8 cellular contexts compared by ENCODE assay signal in genomic region chr10:12720217-12720981, GRCh38.
DNase-seq lines count a peak whose midpoint lies in the region; ATAC-seq and TF ChIP-seq lines count a peak whose summit lies in the region.

No MANE protein-coding gene starts in this region.

- CTCF ChIA-PET in PC-9 (lab: Charles Lee) (no interaction called here), GM10248 (lab: Yijun Ruan, JAX) (interaction anchor here (1.5 kb wide), 1 partner anchor 9 kb away, joined by 7 read pairs; no protein-coding TSS in a partner anchor)
- CTCF ChIA-PET in CD8-positive, alpha-beta T cell (lab: Charles Lee), result interaction anchor here (1.1 to 1.8 kb wide), 2 partner anchors 8 to 10 kb away, joined by 3 to 5 read pairs; no protein-coding TSS in a partner anchor

- peaks cover 8 to 16% of the 10 kb centered on the region in 2 donors for H3K4me1 Mint-ChIP-seq in natural killer cell treated with Interleukin-12 subunit alpha and Interleukin-12 subunit beta and Interleukin-15 and Interleukin-18, amount 100 ng/mL, for 72 hours (ENCODE audit: low read depth in 2 of 2)
- peaks cover 16% of the 10 kb centered on the region for H3K4me1 Mint-ChIP-seq in CD8-positive, alpha-beta T cell (ENCODE audit: low read depth)
- peaks cover 24% of the 10 kb centered on the region for H3K4me1 Mint-ChIP-seq in glutamatergic neuron (ENCODE audit: low read depth, unreplicated experiment)

- H3K4me2 ChIP-seq in PC-9, result peak overlapping the region; percentile 64

- no peaks in the 10 kb centered on the region for H3K27me3 Mint-ChIP-seq in natural killer cell treated with Interleukin-12 subunit alpha and Interleukin-12 subunit beta and Interleukin-15 and Interleukin-18, amount 100 ng/mL, for 72 hours
- H3K27me3 Mint-ChIP-seq in CD8-positive, alpha-beta T cell (ENCODE audit: low read depth), result no peaks in the 10 kb centered on the region
- peaks cover 8% of the 10 kb centered on the region for H3K27me3 Mint-ChIP-seq in glutamatergic neuron (ENCODE audit: unreplicated experiment)

- H4K20me1 ChIP-seq in PC-9 (ENCODE audit: insufficient read depth), result no peaks in the 10 kb centered on the region

- BruUV-seq in PC-9 (replicated peaks; lab: Mats Ljungman, UMichigan), result no TSS peak

- H3K27ac ChIP-seq in PC-9 (peak overlapping the region; percentile 66), esophagus (ENCODE audit: low read depth in 2 of 2, low read length in 1 of 2) (peak overlapping the region; percentile 9 to 79)
- no peak overlapping the region for H3K27ac ChIP-seq in CD8-positive, alpha-beta T cell (ENCODE audit: low read depth, low read length)

- no peaks in the 10 kb centered on the region for H3K27me3 ChIP-seq in PC-9 (ENCODE audit: insufficient read depth, low read depth)
- H3K27me3 ChIP-seq in esophagus (ENCODE audit: control insufficient read depth in 1 of 2, insufficient read depth in 2 of 2, low read length in 2 of 2), result no peaks in the 10 kb centered on the region
- H3K27me3 ChIP-seq in CD8-positive, alpha-beta T cell (ENCODE audit: insufficient read depth, low read length), result no peaks in the 10 kb centered on the region

- TF ChIP-seq CTCF in PC-9 (conservative IDR thresholded peaks at IDR 0.05) (no peak), GM10248 (IDR thresholded peaks at IDR 0.05; ENCODE audit: control extremely low read depth, extremely low read depth, low read depth, missing control alignments) (no peak), glutamatergic neuron (IDR thresholded peaks at IDR 0.05; ENCODE audit: partially characterized antibody, unreplicated experiment) (no peak)
- TF ChIP-seq CTCF in CD8-positive, alpha-beta T cell (IDR thresholded peaks at IDR 0.05), result no peak

- intact Hi-C loops in PC-9 (cut with micrococcal nuclease; ENCODE audit: unreplicated experiment), result loop anchor here (5.0 kb wide), 1 partner anchor 352 kb away; no protein-coding TSS in a partner anchor
- intact Hi-C loops in CD8-positive, alpha-beta T cell (cut with DNase I, micrococcal nuclease), result no loop called here

- H3K79me2 ChIP-seq in PC-9 (ENCODE audit: low read depth), result no peaks in the 10 kb centered on the region

- POLR2A ChIA-PET in PC-9 (lab: Charles Lee; ENCODE audit: unreplicated experiment) (interaction anchor here (1.0 kb wide), 1 partner anchor 17 kb away, joined by 10 read pairs; no protein-coding TSS in a partner anchor), GM10248 (lab: Yijun Ruan, JAX) (no interaction called here)
- POLR2A ChIA-PET in CD8-positive, alpha-beta T cell (lab: Charles Lee), result no interaction called here

- no peak overlapping the region for H3K4me3 Mint-ChIP-seq in natural killer cell treated with Interleukin-12 subunit alpha and Interleukin-12 subunit beta and Interleukin-15 and Interleukin-18, amount 100 ng/mL, for 72 hours
- no peak overlapping the region for H3K4me3 Mint-ChIP-seq in CD8-positive, alpha-beta T cell
- no peak overlapping the region for H3K4me3 Mint-ChIP-seq in glutamatergic neuron (ENCODE audit: unreplicated experiment)

- WGBS in esophagus, 2 donors, result 39 to 53% methylated on average over 9 of the region's 9 CpGs

- DNase-seq in SIG-M5 treated with dmso at 0.1 percent for 504 hours (lab: John Stamatoyannopoulos, UW; ENCODE audit: unreplicated experiment) (peak; percentile 57), SIG-M5 (lab: John Stamatoyannopoulos, UW) (no peak), PC-9 (peak; percentile 85 to 97), GM10248 (ENCODE audit: extremely low spot score) (no peak), glutamatergic neuron (no peak)
- DNase-seq in natural killer cell treated with Interleukin-12 subunit alpha and Interleukin-12 subunit beta and Interleukin-15 and Interleukin-18, amount 100 ng/mL, for 72 hours (ENCODE audit: low spot score), result no peak
- DNase-seq in CD8-positive, alpha-beta T cell, result no peak

- H3K4me3 ChIP-seq in PC-9 (peak overlapping the region; percentile 19; the same call in 1 of the 2 replicates), esophagus (ENCODE audit: low read depth in 1 of 2, low read length in 2 of 2) (no peak overlapping the region)
- no peak overlapping the region for H3K4me3 ChIP-seq in CD8-positive, alpha-beta T cell (ENCODE audit: low read depth, low read length)

- peak overlapping the region; percentile 35 to 91 for H3K27ac Mint-ChIP-seq in natural killer cell treated with Interleukin-12 subunit alpha and Interleukin-12 subunit beta and Interleukin-15 and Interleukin-18, amount 100 ng/mL, for 72 hours
- no peak overlapping the region for H3K27ac Mint-ChIP-seq in CD8-positive, alpha-beta T cell
- H3K27ac Mint-ChIP-seq in glutamatergic neuron (ENCODE audit: unreplicated experiment), result no peak overlapping the region

- no peaks in the 10 kb centered on the region for H3K9me2 ChIP-seq in PC-9 (ENCODE audit: insufficient read depth)

- no peak overlapping the region for H2AFZ ChIP-seq in PC-9

- H3K4me1 ChIP-seq in PC-9 (replicated peaks; ENCODE audit: insufficient read depth) (peaks cover 35% of the 10 kb centered on the region), esophagus (ENCODE audit: control insufficient read depth in 2 of 2, insufficient read depth in 2 of 2, low read length in 1 of 2) (peaks cover 0 to 8% of the 10 kb centered on the region in 2 donors)
- peaks cover 5% of the 10 kb centered on the region for H3K4me1 ChIP-seq in CD8-positive, alpha-beta T cell (ENCODE audit: insufficient read depth, low read length)

- peaks cover 3% of the 10 kb centered on the region for H3K9me3 Mint-ChIP-seq in natural killer cell treated with Interleukin-12 subunit alpha and Interleukin-12 subunit beta and Interleukin-15 and Interleukin-18, amount 100 ng/mL, for 72 hours
- no peaks in the 10 kb centered on the region for H3K9me3 Mint-ChIP-seq in CD8-positive, alpha-beta T cell
- H3K9me3 Mint-ChIP-seq in glutamatergic neuron (ENCODE audit: unreplicated experiment), result peaks cover 9% of the 10 kb centered on the region

- no peaks in the 10 kb centered on the region for H3K9me3 ChIP-seq in PC-9 (ENCODE audit: insufficient read depth, low read depth)
- H3K9me3 ChIP-seq in esophagus (ENCODE audit: control insufficient read depth in 2 of 2, insufficient read depth in 1 of 2, low read depth in 1 of 2, low read length in 1 of 2), result no peaks in the 10 kb centered on the region
- no peaks in the 10 kb centered on the region for H3K9me3 ChIP-seq in CD8-positive, alpha-beta T cell (ENCODE audit: low read length)

- H3F3A ChIP-seq in PC-9 (ENCODE audit: insufficient read depth, low read depth), result peaks cover 33% of the 10 kb centered on the region

- H3K36me3 ChIP-seq in PC-9 (ENCODE audit: low read depth), result no peaks in the 10 kb centered on the region
- H3K36me3 ChIP-seq in esophagus (ENCODE audit: control insufficient read depth in 2 of 2, insufficient read depth in 2 of 2, low read length in 1 of 2), result no peaks in the 10 kb centered on the region
- no peaks in the 10 kb centered on the region for H3K36me3 ChIP-seq in CD8-positive, alpha-beta T cell (ENCODE audit: insufficient read depth, low read length)

- no peaks in the 10 kb centered on the region for H3K36me3 Mint-ChIP-seq in natural killer cell treated with Interleukin-12 subunit alpha and Interleukin-12 subunit beta and Interleukin-15 and Interleukin-18, amount 100 ng/mL, for 72 hours
- peaks cover 5% of the 10 kb centered on the region for H3K36me3 Mint-ChIP-seq in CD8-positive, alpha-beta T cell
- no peaks in the 10 kb centered on the region for H3K36me3 Mint-ChIP-seq in glutamatergic neuron (ENCODE audit: unreplicated experiment)

- peak in 1 of 2 donors; percentile 58 for ATAC-seq in natural killer cell treated with Interleukin-12 subunit alpha and Interleukin-12 subunit beta and Interleukin-15 and Interleukin-18, amount 100 ng/mL, for 72 hours
- no peak for ATAC-seq in CD8-positive, alpha-beta T cell

Comparison
In these comparisons a context has a peak if more than half of its experiments do, and no peak if none do; other contexts are left out.
1. DNase-seq: peak in SIG-M5 treated with dmso at 0.1 percent for 504 hours (single experiment) and PC-9 (2 of 2); none in SIG-M5 (single experiment), natural killer cell treated with Interleukin-12 subunit alpha and Interleukin-12 subunit beta and Interleukin-15 and Interleukin-18, amount 100 ng/mL, for 72 hours (single experiment), GM10248 (single experiment), CD8-positive, alpha-beta T cell (0 of 7) and glutamatergic neuron (single experiment).
2. H3K27ac Mint-ChIP-seq: peak in natural killer cell treated with Interleukin-12 subunit alpha and Interleukin-12 subunit beta and Interleukin-15 and Interleukin-18, amount 100 ng/mL, for 72 hours (2 of 2); none in CD8-positive, alpha-beta T cell (single experiment) and glutamatergic neuron (single experiment).